ENCODE assay signal across 30 cellular contexts in the genomic region with DNA sequence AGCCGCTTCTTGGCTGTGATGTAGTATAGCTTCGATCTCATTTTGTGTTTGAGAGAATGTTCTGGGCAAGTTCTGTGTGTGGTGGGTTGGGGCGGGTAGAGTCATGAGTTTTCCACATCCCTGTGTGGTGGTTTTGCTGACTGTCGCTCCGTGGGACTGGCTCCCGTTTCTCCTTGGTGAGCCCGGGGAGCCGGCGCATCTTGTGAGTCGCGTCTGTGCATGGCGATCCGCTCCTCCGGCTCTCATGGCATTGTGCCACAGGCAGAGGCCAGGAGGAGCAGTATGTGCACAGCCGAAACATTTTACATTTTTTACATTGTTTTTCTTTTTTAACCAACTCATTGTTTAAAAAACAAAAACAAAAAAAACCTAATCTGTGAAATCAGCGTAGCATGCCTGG.
"Had no signal": no experiment of that assay in that cellular context is flagged by ENCODE, and none has a peak within 500 bp of the region (broad histone marks: within the 10 kb centered on the region; RNA-seq: fewer than 3 reads in every experiment).

No MANE protein-coding gene starts in this region.

- H3K9me3 Mint-ChIP-seq: activated CD4-positive, alpha-beta memory T cell treated with anti-CD3 and anti-CD28 coated beads, Interleukin-2, amount 10 ng/mL, durations not matched to agents 7 days and 5 days; activated naive CD4-positive, alpha-beta T cell treated with anti-CD3 and anti-CD28 coated beads for 36 hours; activated naive CD4-positive, alpha-beta T cell treated with anti-CD3 and anti-CD28 coated beads, Interleukin-2, amount 50 U/mL, for 72 hours; activated T-cell treated with anti-CD3 and anti-CD28 coated beads, Interleukin-2, amount 50 U/mL, for 24 hours had no signal

- H3K4me1 ChIP-seq: breast epithelium, SJCRH30 had no signal

- H3K27ac ChIP-seq: adrenal gland, body of pancreas, breast epithelium, KMS-11, SJCRH30, SK-N-MC, WERI-Rb-1 had no signal

- ATAC-seq: activated CD8-positive, alpha-beta memory T cell treated with anti-CD3 and anti-CD28 coated beads, Interleukin-2, amount 10 ng/mL, durations not matched to agents 7 days and 5 days; activated naive CD4-positive, alpha-beta T cell treated with anti-CD3 and anti-CD28 coated beads, Interleukin-2, amount 50 U/mL, for 72 hours; body of pancreas; Panc1 had no signal

- DNase-seq: activated CD4-positive, alpha-beta memory T cell treated with anti-CD3 and anti-CD28 coated beads, Interleukin-2, amount 10 ng/mL, durations not matched to agents 7 days and 5 days; activated CD4-positive, alpha-beta T cell treated with anti-CD3 and anti-CD28 coated beads for 1 hour; activated CD4-positive, alpha-beta T cell treated with anti-CD3 and anti-CD28 coated beads for 48 hours; activated CD4-positive, CD25-positive, alpha-beta regulatory T cell; activated CD8-positive, alpha-beta memory T cell treated with anti-CD3 and anti-CD28 coated beads for 24 hours; activated CD8-positive, alpha-beta memory T cell treated with anti-CD3 and anti-CD28 coated beads, Interleukin-2, amount 10 ng/mL, durations not matched to agents 7 days and 5 days; activated gamma-delta T cell treated with Interleukin-2 at 50 U/mL for 16 hours; activated naive CD4-positive, alpha-beta T cell treated with anti-CD3 and anti-CD28 coated beads for 36 hours; activated T-cell treated with anti-CD3 and anti-CD28 coated beads, Interleukin-2, amount 50 U/mL, for 24 hours; adrenal gland; body of pancreas; MM.1S; NCI-H1092 treated with DMSO at 0.1 percent for 48 hours; NCI-H1417 treated with DMSO at 0.1 percent for 48 hours; NCI-H1694; NCI-H1930; NCI-H2081 treated with DMSO at 0.1 percent for 48 hours; NCI-H226; NCI-H446 treated with DMSO at 0.1 percent for 48 hours; NCI-H524; NCI-H69; SHP77; SJCRH30; T1000; WERI-Rb-1 had no signal

- H3K27me3 Mint-ChIP-seq: activated CD4-positive, alpha-beta memory T cell treated with anti-CD3 and anti-CD28 coated beads, Interleukin-2, amount 10 ng/mL, durations not matched to agents 7 days and 5 days; activated CD8-positive, alpha-beta memory T cell treated with anti-CD3 and anti-CD28 coated beads, Interleukin-2, amount 10 ng/mL, durations not matched to agents 7 days and 5 days; activated T-cell treated with anti-CD3 and anti-CD28 coated beads, Interleukin-2, amount 50 U/mL, for 24 hours had no signal

- H3K9me3 ChIP-seq: adrenal gland, body of pancreas, breast epithelium, SJCRH30 had no signal

- H3K4me3 ChIP-seq: adrenal gland, body of pancreas, breast epithelium, SJCRH30, SK-N-MC had no signal

- H3K27ac Mint-ChIP-seq: activated CD4-positive, alpha-beta memory T cell treated with anti-CD3 and anti-CD28 coated beads, Interleukin-2, amount 10 ng/mL, durations not matched to agents 7 days and 5 days; activated CD8-positive, alpha-beta memory T cell treated with anti-CD3 and anti-CD28 coated beads, Interleukin-2, amount 10 ng/mL, durations not matched to agents 7 days and 5 days; activated naive CD4-positive, alpha-beta T cell treated with anti-CD3 and anti-CD28 coated beads for 36 hours had no signal

- H3K36me3 ChIP-seq: breast epithelium had no signal

- H3K27me3 ChIP-seq: adrenal gland, body of pancreas, breast epithelium, SJCRH30 had no signal

- H3K4me3 Mint-ChIP-seq: activated CD4-positive, alpha-beta memory T cell treated with anti-CD3 and anti-CD28 coated beads, Interleukin-2, amount 10 ng/mL, durations not matched to agents 7 days and 5 days; activated CD8-positive, alpha-beta memory T cell treated with anti-CD3 and anti-CD28 coated beads, Interleukin-2, amount 10 ng/mL, durations not matched to agents 7 days and 5 days; activated naive CD4-positive, alpha-beta T cell treated with anti-CD3 and anti-CD28 coated beads for 36 hours; activated T-cell treated with anti-CD3 and anti-CD28 coated beads, Interleukin-2, amount 50 U/mL, for 24 hours had no signal
